13 cellular contexts compared by ENCODE assay signal in genomic region chr3:31592764-31593163, GRCh38.
"Had no signal": no experiment of that assay in that cellular context is flagged by ENCODE, and none has a peak within 500 bp of the region (broad histone marks: within the 10 kb centered on the region; RNA-seq: fewer than 3 reads in every experiment).

No MANE protein-coding gene starts in this region.

- ATAC-seq: heart left ventricle, pancreas had no signal

- H3K27ac ChIP-seq: adrenal gland, dorsolateral prefrontal cortex, gastrocnemius medialis, heart left ventricle, pancreas, sigmoid colon, SJCRH30 had no signal

- H3K9me3 ChIP-seq: pancreas, SJCRH30 had no signal

- H3K27ac Mint-ChIP-seq: activated B cell treated with CpG ODN at 0.5 μM for 24 hours, endodermal cell had no signal

- H3K4me3 Mint-ChIP-seq: activated B cell treated with CpG ODN at 0.5 μM for 24 hours, endodermal cell had no signal

- H3K27me3 Mint-ChIP-seq: activated B cell treated with CpG ODN at 0.5 μM for 24 hours, naive B cell had no signal

- H3K27me3 ChIP-seq: adrenal gland, dorsolateral prefrontal cortex, gastrocnemius medialis, heart left ventricle, pancreas, sigmoid colon, SJCRH30 had no signal

- DNase-seq: activated B cell treated with CpG ODN at 0.5 μM for 24 hours; activated gamma-delta T cell; adrenal gland; dorsolateral prefrontal cortex; endodermal cell; gastrocnemius medialis; heart left ventricle; mammary epithelial cell; naive B cell; pancreas; sigmoid colon; SJCRH30; stimulated activated CD4-positive, alpha-beta T cell treated with anti-CD3 and anti-CD28 coated beads, Interleukin-1b, Interleukin-23, amount 100 ng/mL, for 48 hours had no signal
